Comparison of ENCODE assay signal across 8 cellular contexts in the genomic region with DNA sequence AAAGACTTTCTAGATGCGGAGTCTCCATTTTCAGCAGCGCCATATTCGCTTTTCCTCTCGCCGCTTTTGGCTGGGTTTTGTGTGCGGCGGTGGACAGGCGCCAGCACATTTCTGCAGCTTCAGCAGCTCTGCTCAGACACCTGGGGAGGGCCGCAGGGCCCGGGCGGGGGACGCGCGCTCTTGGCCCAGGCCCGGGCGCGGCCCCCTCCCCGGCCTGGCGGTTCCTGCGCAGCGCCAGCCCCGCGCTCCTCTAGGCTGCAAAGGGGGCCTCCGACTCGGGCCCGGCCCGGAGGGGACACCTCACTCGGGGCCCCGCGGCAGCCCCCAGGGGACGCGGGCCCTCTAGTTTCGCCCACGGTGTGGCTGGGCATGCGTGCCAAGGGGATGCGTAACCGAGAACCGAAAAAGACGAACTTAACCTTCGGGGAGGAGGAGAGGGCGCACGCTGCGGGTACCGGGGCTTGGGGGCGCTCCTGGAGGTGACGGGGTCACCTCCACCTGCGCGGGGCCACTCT. TPM values are rescaled to one million over a fixed set of nuclear protein-coding genes. Genes with fewer than 3 reads are reported as not detected.
DNase-seq lines count a peak whose midpoint lies in the region; ATAC-seq and TF ChIP-seq lines count a peak whose summit lies in the region.

No MANE protein-coding gene starts in this region.

- TF ChIP-seq CTCF in A673 (conservative IDR thresholded peaks at IDR 0.05; ENCODE audit: low read depth, low read length): no peak
- no peak for TF ChIP-seq CTCF in colonic mucosa (IDR thresholded peaks at IDR 0.05)
- no peak for TF ChIP-seq CTCF in right lobe of liver (IDR thresholded peaks at IDR 0.05)

- H3K9me3 ChIP-seq in A673 (ENCODE audit: low read depth, low read length, poor library complexity, severe bottlenecking) (no peaks in the 10 kb centered on the region), colonic mucosa (no peaks in the 10 kb centered on the region), right lobe of liver (no peaks in the 10 kb centered on the region)

- H3K27ac ChIP-seq in A673 (ENCODE audit: low read depth, low read length, poor library complexity, severe bottlenecking): peak overlapping the region; percentile 86
- peak overlapping the region; percentile 91 for H3K27ac ChIP-seq in colonic mucosa
- peak overlapping the region; percentile 82 to 93 (median 86) for H3K27ac ChIP-seq in right lobe of liver

- H3K27me3 ChIP-seq in A673 (replicated peaks; ENCODE audit: insufficient read depth, low read depth, low read length, poor library complexity) (no peaks in the 10 kb centered on the region), colonic mucosa (peaks cover 7% of the 10 kb centered on the region), right lobe of liver (peaks cover 0 to 8% of the 10 kb centered on the region in 2 donors)

- POLR2A ChIA-PET in A673 (lab: Charles Lee; ENCODE audit: low non-redundant PET): no interaction called here

- CTCF ChIA-PET in A673 (lab: Charles Lee): no interaction called here

- BruUV-seq in A673 (replicated peaks; lab: Mats Ljungman, UMichigan): TSS peak; percentile 67

- ATAC-seq in GM18868 (IDR thresholded peaks at IDR 0.05; ENCODE audit: unreplicated experiment): peak; percentile 66
- peak; percentile 55 for ATAC-seq in HG03108 (IDR thresholded peaks at IDR 0.05; ENCODE audit: unreplicated experiment)
- peak; percentile 70 to 83 (median 78) for ATAC-seq in right lobe of liver

- H3K4me1 ChIP-seq in A673 (ENCODE audit: insufficient read depth, low read length, poor library complexity, severe bottlenecking): peaks cover 40% of the 10 kb centered on the region
- H3K4me1 ChIP-seq in colonic mucosa: no peaks in the 10 kb centered on the region
- H3K4me1 ChIP-seq in right lobe of liver: peaks cover 0 to 4% (median 0%) of the 10 kb centered on the region in 4 donors

- H3K36me3 ChIP-seq in A673 (ENCODE audit: insufficient read depth, low read length, poor library complexity, severe bottlenecking) (no peaks in the 10 kb centered on the region), colonic mucosa (no peaks in the 10 kb centered on the region), right lobe of liver (no peaks in the 10 kb centered on the region)

- TF ChIP-seq POLR2A in right lobe of liver (IDR thresholded peaks at IDR 0.05): no peak

- 0% methylated on average over 14 of the region's 48 CpGs for WGBS in right lobe of liver (ENCODE audit: insufficient coverage, low coverage, low lambda C conversion rate, missing lambda C conversion rate)

- H3K4me3 ChIP-seq in A673 (ENCODE audit: low read depth, low read length, poor library complexity, severe bottlenecking) (peak overlapping the region; percentile 55), colonic mucosa (peak overlapping the region; percentile 75), right lobe of liver (peak overlapping the region; percentile 59 to 71 (median 68))

- DNase-seq in A673 (ENCODE audit: low spot score) (peak; percentile 53), colonic mucosa (peak; percentile 26), right lobe of liver (peak; percentile 54 to 68 (median 65)), T1000 (lab: John Stamatoyannopoulos, UW) (no peak)
- DNase-seq in activated CD4-positive, CD25-positive, alpha-beta regulatory T cell treated with anti-CD3 and anti-CD28 coated beads, Interleukin-2, amount 50 U/mL, for 16 hours (ENCODE audit: low read depth, low spot score): peak; percentile 36
- peak; percentile 64 to 71 for DNase-seq in stimulated activated CD4-positive, alpha-beta T cell treated with anti-CD3 and anti-CD28 coated beads, Interleukin-4, amount 100 ng/mL, for 4 hours

- intact Hi-C loops in A673 (cut with micrococcal nuclease; ENCODE audit: unreplicated experiment) (loop anchor here (10.0 kb wide), 1 partner anchor 342 kb away; no protein-coding TSS in a partner anchor), colonic mucosa (cut with DNase I) (loop anchor here (10.0 kb wide), 1 partner anchor 92 kb away; a partner anchor contains a TSS), right lobe of liver (cut with DNase I) (no loop called here)

- peak overlapping the region; percentile 78 to 79 for H3K9ac ChIP-seq in colonic mucosa (ENCODE audit: low read depth in 2 of 2, low read length in 2 of 2)

RNA-seq across cellular contexts. Expression of a gene that starts 34.5 kb away (rescaled TPM):
- total RNA-seq in A673 (2021): not detected in 2 replicates
- not detected for total RNA-seq in colonic mucosa
- not detected for total RNA-seq in right lobe of liver

Comparison
In these comparisons a context has a peak if more than half of its experiments do, and no peak if none do; other contexts are left out.
1. intact Hi-C loops: an anchor here in A673 (10.0 kb wide) and colonic mucosa (10.0 kb wide); none called in right lobe of liver.